ENCODE assay signal across 5 cellular contexts in genomic region chr14:46451800-46452199, GRCh38.
"Had no signal": no experiment of that assay in that cellular context is flagged by ENCODE, and none has a peak within 500 bp of the region (broad histone marks: within the 10 kb centered on the region; RNA-seq: fewer than 3 reads in every experiment).

No MANE protein-coding gene starts in this region.

- H3K27me3 Mint-ChIP-seq: IgD-negative memory B cell had no signal

- H3K4me2 ChIP-seq: GM23338 had no signal

- H3K4me1 Mint-ChIP-seq: IgD-negative memory B cell had no signal

- H3K4me3 Mint-ChIP-seq: GM23338, H9, IgD-negative memory B cell had no signal

- H3K9me3 Mint-ChIP-seq: H9, IgD-negative memory B cell had no signal

- H2AFZ ChIP-seq: GM23338 had no signal

- H3K4me3 ChIP-seq: GM23338 had no signal

- H3K27ac Mint-ChIP-seq: GM23338, H9, IgD-negative memory B cell had no signal

- ATAC-seq: GM23338 had no signal

- DNase-seq: H9, HCEC 1CT, KBM-7 had no signal

- H3K36me3 Mint-ChIP-seq: IgD-negative memory B cell had no signal
